ENCODE assay signal across 10 cellular contexts in the genomic region with DNA sequence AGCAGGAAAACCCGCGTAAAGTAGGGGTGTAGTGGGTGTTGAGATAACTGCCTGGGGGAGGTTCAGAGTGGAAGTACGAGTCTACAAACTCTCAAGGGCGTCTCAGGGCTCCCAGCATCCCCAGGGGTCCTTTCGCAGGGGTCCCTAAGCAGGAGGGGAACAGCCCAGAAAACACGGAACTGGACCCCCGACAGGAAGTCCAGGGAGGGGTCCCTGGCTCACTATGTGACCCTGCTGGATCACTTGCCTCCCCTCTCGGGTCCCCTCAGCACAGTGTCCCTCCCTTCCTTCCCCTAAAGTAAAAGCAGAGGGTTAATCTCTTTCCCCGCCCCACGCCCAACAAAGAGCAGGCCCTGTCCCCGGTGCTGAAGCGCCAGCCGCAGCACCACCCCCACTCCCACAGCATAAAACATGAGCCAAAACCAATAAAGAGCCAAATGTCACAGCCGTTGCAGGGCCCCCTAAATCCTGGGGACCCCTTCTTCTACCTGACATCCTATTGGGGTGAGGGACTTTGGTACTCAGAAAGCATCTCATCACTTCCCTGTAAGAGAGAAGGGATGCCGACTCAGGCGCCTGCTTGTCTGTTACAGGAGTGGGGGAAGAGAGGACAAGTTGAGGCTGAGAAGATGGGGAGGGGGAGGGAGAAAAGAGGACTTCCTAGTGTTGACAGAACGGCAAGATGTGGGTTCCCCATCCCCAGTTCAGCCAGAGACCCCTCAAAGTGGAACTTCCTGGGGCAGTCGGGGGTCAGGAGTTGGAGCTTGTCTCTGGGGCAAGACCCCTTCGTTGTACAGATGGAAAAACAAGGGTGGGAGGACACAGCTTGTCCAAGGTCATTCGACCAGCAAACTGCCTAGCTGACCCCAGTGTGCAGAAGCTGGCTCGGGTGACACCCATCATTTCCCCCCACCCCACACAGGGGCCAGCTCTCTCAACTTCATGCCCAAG. TPM values are rescaled to one million over a fixed set of nuclear protein-coding genes. Genes with fewer than 3 reads are reported as not detected.
DNase-seq lines count a peak whose midpoint lies in the region; ATAC-seq, FAIRE-seq and TF ChIP-seq lines count a peak whose summit lies in the region.
"Had no signal": no experiment of that assay in that cellular context is flagged by ENCODE, and none has a peak within 500 bp of the region (broad histone marks: within the 10 kb centered on the region; RNA-seq: fewer than 3 reads in every experiment).

No MANE protein-coding gene starts in this region.

- whole genome bisulfite sequencing in HepG2 (ENCODE audit: low lambda C conversion rate), result 15% methylated on average over 19 of the region's 21 CpGs

- POLR2A ChIA-PET in HepG2 (lab: Yijun Ruan, JAX), result no interaction called here

- no peaks in the 10 kb centered on the region for H3K36me3 ChIP-seq in CD4-positive, CD25-positive, alpha-beta regulatory T cell (ENCODE audit: control insufficient read depth, insufficient read depth, low read length)
- no peaks in the 10 kb centered on the region for H3K36me3 ChIP-seq in HepG2 (replicated peaks in 1 of 2; ENCODE audit: control insufficient read depth in 1 of 2, insufficient read depth in 2 of 2, low read length in 2 of 2)
- H3K36me3 ChIP-seq: upper lobe of left lung had no signal

- no peak for TF ChIP-seq CTCF in HepG2 (CRISPR knock-in tag; IDR thresholded peaks at IDR 0.05)

- no peaks in the 10 kb centered on the region for H3K9me3 ChIP-seq in CD4-positive, CD25-positive, alpha-beta regulatory T cell (ENCODE audit: control insufficient read depth in 2 of 2, low read length in 2 of 2)
- no peaks in the 10 kb centered on the region for H3K9me3 ChIP-seq in HepG2 (ENCODE audit: low read length)
- H3K9me3 ChIP-seq: upper lobe of left lung had no signal

- H3K36me3 Mint-ChIP-seq in CD4-positive, CD25-positive, alpha-beta regulatory T cell, result no peaks in the 10 kb centered on the region
- peaks cover 3% of the 10 kb centered on the region for H3K36me3 Mint-ChIP-seq in IgD-negative memory B cell
- H3K36me3 Mint-ChIP-seq in activated T-helper 2 cell treated with anti-CD3 and anti-CD28 coated beads, Interferon-gamma antibody, Interleukin-2, Interleukin-4, amounts not matched to agents 10 μg/mL and 5 μg/mL and 100 μg/mL, durations not matched to agents 14 hours and 24 hours and 36 hours (ENCODE audit: low read depth), result no peaks in the 10 kb centered on the region

- H3K9ac ChIP-seq in HepG2 (ENCODE audit: insufficient read depth, low read depth, low read length), result no peak overlapping the region

- no peak overlapping the region for H3K4me2 ChIP-seq in HepG2 (ENCODE audit: low read depth, low read length)

- peaks cover 0 to 4% (median 0%) of the 10 kb centered on the region in 7 donors for H3K9me3 Mint-ChIP-seq in CD4-positive, CD25-positive, alpha-beta regulatory T cell
- peaks cover 0 to 2% (median 0%) of the 10 kb centered on the region in 3 donors for H3K9me3 Mint-ChIP-seq in IgD-negative memory B cell
- H3K9me3 Mint-ChIP-seq in activated T-helper 2 cell treated with anti-CD3 and anti-CD28 coated beads, Interferon-gamma antibody, Interleukin-2, Interleukin-4, amounts not matched to agents 10 μg/mL and 5 μg/mL and 100 μg/mL, durations not matched to agents 14 hours and 24 hours and 36 hours, result no peaks in the 10 kb centered on the region

- H3K4me3 Mint-ChIP-seq in CD4-positive, CD25-positive, alpha-beta regulatory T cell, result peak overlapping the region in 3 of 4 donors; percentile 29 to 69 (median 43)
- peak overlapping the region in 1 of 4 donors; percentile 4 for H3K4me3 Mint-ChIP-seq in IgD-negative memory B cell
- H3K4me3 Mint-ChIP-seq in activated T-helper 2 cell treated with anti-CD3 and anti-CD28 coated beads, Interferon-gamma antibody, Interleukin-2, Interleukin-4, amounts not matched to agents 10 μg/mL and 5 μg/mL and 100 μg/mL, durations not matched to agents 14 hours and 24 hours and 36 hours (ENCODE audit: low read depth), result no peak overlapping the region

- H3K4me3 ChIP-seq in CD4-positive, CD25-positive, alpha-beta regulatory T cell (ENCODE audit: low read depth, low read length), result no peak overlapping the region
- H3K4me3 ChIP-seq in HepG2 (replicated peaks in 1 of 3; ENCODE audit: insufficient read depth in 1 of 3, low read depth in 2 of 3, low read length in 3 of 3), result no peak overlapping the region
- H3K4me3 ChIP-seq: upper lobe of left lung had no signal

- ATAC-seq in CD4-positive, CD25-positive, alpha-beta regulatory T cell (ENCODE audit: low read depth in 2 of 2), result no peak
- ATAC-seq in HepG2 (peak; percentile 28; the same call in 2 of the 3 replicates), GM19035 (IDR thresholded peaks at IDR 0.05; ENCODE audit: unreplicated experiment) (no peak)

- TF ChIP-seq RAD21 in HepG2 (CRISPR knock-in tag; IDR thresholded peaks at IDR 0.05), result no peak

- H4K20me1 ChIP-seq in HepG2 (ENCODE audit: insufficient read depth, low read length), result peaks cover 7% of the 10 kb centered on the region; the same call in 1 of the 2 replicates

- CTCF ChIA-PET in HepG2 (lab: Yijun Ruan, JAX; ENCODE audit: low intra/inter-chr PET ratio, low total read pairs), result no interaction called here

- intact Hi-C loops in activated T-helper 2 cell treated with anti-CD3 and anti-CD28 coated beads, Interferon-gamma antibody, Interleukin-2, Interleukin-4, amounts not matched to agents 10 μg/mL and 5 μg/mL and 100 μg/mL, durations not matched to agents 14 hours and 24 hours and 36 hours (cut with micrococcal nuclease), result no loop called here
- intact Hi-C loops in HepG2 (cut with micrococcal nuclease; ENCODE audit: unreplicated experiment), result no loop called here

- in situ Hi-C loops in HepG2 (cut with HindIII; ENCODE audit: extremely low pct_ligation_motif_present, low pct_unique_long_range_greater_than_20kb), result no loop called here

- peaks cover 58% of the 10 kb centered on the region for H3K27me3 Mint-ChIP-seq in CD4-positive, CD25-positive, alpha-beta regulatory T cell
- H3K27me3 Mint-ChIP-seq in IgD-negative memory B cell, result peaks cover 47% of the 10 kb centered on the region
- peaks cover 41% of the 10 kb centered on the region for H3K27me3 Mint-ChIP-seq in activated T-helper 2 cell treated with anti-CD3 and anti-CD28 coated beads, Interferon-gamma antibody, Interleukin-2, Interleukin-4, amounts not matched to agents 10 μg/mL and 5 μg/mL and 100 μg/mL, durations not matched to agents 14 hours and 24 hours and 36 hours (ENCODE audit: low read depth)

- BruUV-seq in HepG2 (replicated peaks; lab: Mats Ljungman, UMichigan), result no TSS peak

- no peak overlapping the region for H3K27ac ChIP-seq in CD4-positive, CD25-positive, alpha-beta regulatory T cell (ENCODE audit: insufficient read depth, low read length, poor library complexity, severe bottlenecking)
- H3K27ac ChIP-seq in HepG2 (ENCODE audit: extremely low read length, insufficient read depth, low read length), result no peak overlapping the region
- H3K27ac ChIP-seq: upper lobe of left lung had no signal

- FAIRE-seq in HepG2 (lab: Jason Lieb, UNC), result no peak

- H3K27ac Mint-ChIP-seq in CD4-positive, CD25-positive, alpha-beta regulatory T cell, result no peak overlapping the region
- peak overlapping the region in 2 of 3 donors; percentile 63 to 80 for H3K27ac Mint-ChIP-seq in IgD-negative memory B cell
- no peak overlapping the region for H3K27ac Mint-ChIP-seq in activated T-helper 2 cell treated with anti-CD3 and anti-CD28 coated beads, Interferon-gamma antibody, Interleukin-2, Interleukin-4, amounts not matched to agents 10 μg/mL and 5 μg/mL and 100 μg/mL, durations not matched to agents 14 hours and 24 hours and 36 hours

- DNase-seq in CD4-positive, CD25-positive, alpha-beta regulatory T cell, result peak in 2 of 3 donors; percentile 26 to 28
- peak; percentile 32 for DNase-seq in activated T-helper 2 cell treated with anti-CD3 and anti-CD28 coated beads, Interferon-gamma antibody, Interleukin-2, Interleukin-4, amounts not matched to agents 10 μg/mL and 5 μg/mL and 100 μg/mL, durations not matched to agents 14 hours and 24 hours and 36 hours (ENCODE audit: low spot score)
- DNase-seq in HepG2 (ENCODE audit: low spot score), result no peak
- no peak for DNase-seq in SK-N-DZ (ENCODE audit: low spot score)
- no peak for DNase-seq in superior temporal gyrus (ENCODE audit: extremely low spot score)
- no peak for DNase-seq in NCI-H146 (lab: John Stamatoyannopoulos, UW)
- DNase-seq: upper lobe of left lung had no signal

- H3K4me1 ChIP-seq in CD4-positive, CD25-positive, alpha-beta regulatory T cell (ENCODE audit: control insufficient read depth, insufficient read depth, low read length, poor library complexity, severe bottlenecking), result peaks cover 13% of the 10 kb centered on the region
- peaks cover 19% of the 10 kb centered on the region for H3K4me1 ChIP-seq in HepG2 (ENCODE audit: insufficient read depth, low read length)

- H2AFZ ChIP-seq in HepG2 (ENCODE audit: low read length), result no peak overlapping the region

- peaks cover 12% of the 10 kb centered on the region for H3K27me3 ChIP-seq in CD4-positive, CD25-positive, alpha-beta regulatory T cell (ENCODE audit: control insufficient read depth, insufficient read depth, low read length)
- H3K27me3 ChIP-seq in HepG2 (ENCODE audit: control insufficient read depth in 1 of 2, insufficient read depth in 2 of 2, low read length in 2 of 2), result peaks cover 10 to 46% of the 10 kb centered on the region in 2 experiments

- peaks cover 0 to 20% (median 9%) of the 10 kb centered on the region in 4 donors for H3K4me1 Mint-ChIP-seq in CD4-positive, CD25-positive, alpha-beta regulatory T cell
- peaks cover 25 to 38% (median 31%) of the 10 kb centered on the region in 3 donors for H3K4me1 Mint-ChIP-seq in IgD-negative memory B cell
- H3K4me1 Mint-ChIP-seq in activated T-helper 2 cell treated with anti-CD3 and anti-CD28 coated beads, Interferon-gamma antibody, Interleukin-2, Interleukin-4, amounts not matched to agents 10 μg/mL and 5 μg/mL and 100 μg/mL, durations not matched to agents 14 hours and 24 hours and 36 hours (ENCODE audit: low read depth), result peaks cover 10% of the 10 kb centered on the region

- H3K79me2 ChIP-seq in HepG2 (ENCODE audit: insufficient read depth, low read length), result no peaks in the 10 kb centered on the region

- TF ChIP-seq EP300 in HepG2 (IDR thresholded peaks at IDR 0.05; ENCODE audit: low read depth in 2 of 2, low read length in 2 of 2), result no peak
- TF ChIP-seq EP300 in HepG2 (CRISPR knock-in tag; IDR thresholded peaks at IDR 0.05; ENCODE audit: borderline replicate concordance), result no peak

- no peak for TF ChIP-seq POLR2A in HepG2 (IDR thresholded peaks at IDR 0.05; ENCODE audit: insufficient read depth in 1 of 2, low read depth in 2 of 2, low read length in 2 of 2)

RNA-seq across cellular contexts. Expression of gene NEFH, which starts 1.4 kb away (rescaled TPM):
- 0.32 TPM for total RNA-seq in CD4-positive, CD25-positive, alpha-beta regulatory T cell
- under 1 TPM; 0.08 to 0.49 (median 0.25) TPM for polyA plus RNA-seq in CD4-positive, CD25-positive, alpha-beta regulatory T cell
- polyA plus RNA-seq in IgD-negative memory B cell (0.98 TPM), HepG2 (2011; rRNA removed) (not detected in 2 replicates)
- 7.0 and 7.5 TPM in 2 replicates for total RNA-seq in activated T-helper 2 cell treated with anti-CD3 and anti-CD28 coated beads, Interferon-gamma antibody, Interleukin-2, Interleukin-4, amounts not matched to agents 10 μg/mL and 5 μg/mL and 100 μg/mL, durations not matched to agents 14 hours and 24 hours and 36 hours
- total RNA-seq in HepG2 (2016; rRNA removed; fragmentation: Illumina TruSeq; extraction: Trizol), result not detected in 2 replicates
- total RNA-seq in HepG2 (2016; cell fraction: cytosol; rRNA removed; fragmentation: Illumina TruSeq; extraction: Trizol; ENCODE audit: low read depth), result not detected in 2 replicates
- not detected in 2 replicates for total RNA-seq in HepG2 (2016; cell fraction: insoluble cytoplasmic fraction; rRNA removed; fragmentation: Illumina TruSeq; extraction: Trizol)
- total RNA-seq in HepG2 (2016; cell fraction: membrane; rRNA removed; fragmentation: Illumina TruSeq; extraction: Trizol), result not detected in 2 replicates
- total RNA-seq in HepG2 (2016; cell fraction: nucleus; rRNA removed; fragmentation: Illumina TruSeq; extraction: Trizol), result not detected in 2 replicates
- polyA plus RNA-seq in HepG2 (2011; cell fraction: cytosol; rRNA removed), result not detected in 2 replicates
- polyA plus RNA-seq in HepG2 (2011; cell fraction: nucleus; rRNA removed), result not detected in 2 replicates
- not detected in 2 replicates for polyA plus RNA-seq in HepG2 (2012)
- polyA plus RNA-seq in HepG2 (2016; cell fraction: cytosol; fragmentation: Illumina TruSeq; extraction: Trizol; ENCODE audit: low read depth), result not detected in 2 replicates
- not detected in 2 replicates for polyA plus RNA-seq in HepG2 (2016; cell fraction: insoluble cytoplasmic fraction; fragmentation: Illumina TruSeq; extraction: Trizol; ENCODE audit: low read depth)
- polyA plus RNA-seq in HepG2 (2016; cell fraction: membrane; fragmentation: Illumina TruSeq; extraction: Trizol; ENCODE audit: low read depth), result not detected in 2 replicates
- not detected in 2 replicates for polyA plus RNA-seq in HepG2 (2016; cell fraction: nucleus; fragmentation: Illumina TruSeq; extraction: Trizol; ENCODE audit: insufficient read depth, low read depth)
- 0.12 TPM in 1 of 2 replicates, not detected in the other for polyA minus RNA-seq in HepG2 (2011; rRNA and poly(A)+ RNA removed; ENCODE audit: low replicate concordance)
- not detected in 2 replicates for polyA minus RNA-seq in HepG2 (2011; cell fraction: cytosol; rRNA and poly(A)+ RNA removed)
- not detected in 2 replicates for polyA minus RNA-seq in HepG2 (2011; cell fraction: nucleus; rRNA and poly(A)+ RNA removed)
- 1.3 and 2.2 TPM in 2 replicates for polyA plus RNA-seq in SK-N-DZ (2014; cell fraction: cytosol; rRNA removed)
- polyA plus RNA-seq in SK-N-DZ (2014; cell fraction: nucleus; rRNA removed), result 0.69 and 3.1 TPM in 2 replicates

RNA-seq across cellular contexts. Expression of gene RFPL1, which starts 40.2 kb away (rescaled TPM):
- not detected for total RNA-seq in CD4-positive, CD25-positive, alpha-beta regulatory T cell
- polyA plus RNA-seq in CD4-positive, CD25-positive, alpha-beta regulatory T cell, result not detected
- polyA plus RNA-seq in IgD-negative memory B cell (not detected), HepG2 (2011; rRNA removed) (not detected in 2 replicates)
- not detected in 2 replicates for total RNA-seq in activated T-helper 2 cell treated with anti-CD3 and anti-CD28 coated beads, Interferon-gamma antibody, Interleukin-2, Interleukin-4, amounts not matched to agents 10 μg/mL and 5 μg/mL and 100 μg/mL, durations not matched to agents 14 hours and 24 hours and 36 hours
- not detected in 2 replicates for total RNA-seq in HepG2 (2016; rRNA removed; fragmentation: Illumina TruSeq; extraction: Trizol)
- not detected in 2 replicates for total RNA-seq in HepG2 (2016; cell fraction: cytosol; rRNA removed; fragmentation: Illumina TruSeq; extraction: Trizol; ENCODE audit: low read depth)
- total RNA-seq in HepG2 (2016; cell fraction: insoluble cytoplasmic fraction; rRNA removed; fragmentation: Illumina TruSeq; extraction: Trizol), result not detected in 2 replicates
- total RNA-seq in HepG2 (2016; cell fraction: membrane; rRNA removed; fragmentation: Illumina TruSeq; extraction: Trizol), result not detected in 2 replicates
- not detected in 2 replicates for total RNA-seq in HepG2 (2016; cell fraction: nucleus; rRNA removed; fragmentation: Illumina TruSeq; extraction: Trizol)
- polyA plus RNA-seq in HepG2 (2011; cell fraction: cytosol; rRNA removed), result not detected in 2 replicates
- polyA plus RNA-seq in HepG2 (2011; cell fraction: nucleus; rRNA removed), result not detected in 2 replicates
- polyA plus RNA-seq in HepG2 (2012), result not detected in 2 replicates
- polyA plus RNA-seq in HepG2 (2016; cell fraction: cytosol; fragmentation: Illumina TruSeq; extraction: Trizol; ENCODE audit: low read depth), result not detected in 2 replicates
- polyA plus RNA-seq in HepG2 (2016; cell fraction: insoluble cytoplasmic fraction; fragmentation: Illumina TruSeq; extraction: Trizol; ENCODE audit: low read depth), result not detected in 2 replicates
- polyA plus RNA-seq in HepG2 (2016; cell fraction: membrane; fragmentation: Illumina TruSeq; extraction: Trizol; ENCODE audit: low read depth), result not detected in 2 replicates
- polyA plus RNA-seq in HepG2 (2016; cell fraction: nucleus; fragmentation: Illumina TruSeq; extraction: Trizol; ENCODE audit: insufficient read depth, low read depth), result not detected in 2 replicates
- polyA minus RNA-seq in HepG2 (2011; rRNA and poly(A)+ RNA removed; ENCODE audit: low replicate concordance), result not detected in 2 replicates
- polyA minus RNA-seq in HepG2 (2011; cell fraction: cytosol; rRNA and poly(A)+ RNA removed), result not detected in 2 replicates
- polyA minus RNA-seq in HepG2 (2011; cell fraction: nucleus; rRNA and poly(A)+ RNA removed), result not detected in 2 replicates
- 0.06 TPM in 1 of 2 replicates, not detected in the other for polyA plus RNA-seq in SK-N-DZ (2014; cell fraction: cytosol; rRNA removed)
- not detected in 2 replicates for polyA plus RNA-seq in SK-N-DZ (2014; cell fraction: nucleus; rRNA removed)
- total RNA-seq: right cardiac atrium, upper lobe of left lung had no signal
- polyA plus RNA-seq: right cardiac atrium had no signal

Comparison
In these comparisons a context has a peak if more than half of its experiments do, and no peak if none do; other contexts are left out.
1. DNase-seq: peak in CD4-positive, CD25-positive, alpha-beta regulatory T cell (2 of 3) and activated T-helper 2 cell treated with anti-CD3 and anti-CD28 coated beads, Interferon-gamma antibody, Interleukin-2, Interleukin-4, amounts not matched to agents 10 μg/mL and 5 μg/mL and 100 μg/mL, durations not matched to agents 14 hours and 24 hours and 36 hours (single experiment); none in HepG2 (single experiment), SK-N-DZ (single experiment), superior temporal gyrus (single experiment) and NCI-H146 (single experiment).
2. H3K27ac Mint-ChIP-seq: peak in IgD-negative memory B cell (2 of 3); none in CD4-positive, CD25-positive, alpha-beta regulatory T cell (0 of 3) and activated T-helper 2 cell treated with anti-CD3 and anti-CD28 coated beads, Interferon-gamma antibody, Interleukin-2, Interleukin-4, amounts not matched to agents 10 μg/mL and 5 μg/mL and 100 μg/mL, durations not matched to agents 14 hours and 24 hours and 36 hours (single experiment).